ENCODE assay signal across 9 cellular contexts in the genomic region with DNA sequence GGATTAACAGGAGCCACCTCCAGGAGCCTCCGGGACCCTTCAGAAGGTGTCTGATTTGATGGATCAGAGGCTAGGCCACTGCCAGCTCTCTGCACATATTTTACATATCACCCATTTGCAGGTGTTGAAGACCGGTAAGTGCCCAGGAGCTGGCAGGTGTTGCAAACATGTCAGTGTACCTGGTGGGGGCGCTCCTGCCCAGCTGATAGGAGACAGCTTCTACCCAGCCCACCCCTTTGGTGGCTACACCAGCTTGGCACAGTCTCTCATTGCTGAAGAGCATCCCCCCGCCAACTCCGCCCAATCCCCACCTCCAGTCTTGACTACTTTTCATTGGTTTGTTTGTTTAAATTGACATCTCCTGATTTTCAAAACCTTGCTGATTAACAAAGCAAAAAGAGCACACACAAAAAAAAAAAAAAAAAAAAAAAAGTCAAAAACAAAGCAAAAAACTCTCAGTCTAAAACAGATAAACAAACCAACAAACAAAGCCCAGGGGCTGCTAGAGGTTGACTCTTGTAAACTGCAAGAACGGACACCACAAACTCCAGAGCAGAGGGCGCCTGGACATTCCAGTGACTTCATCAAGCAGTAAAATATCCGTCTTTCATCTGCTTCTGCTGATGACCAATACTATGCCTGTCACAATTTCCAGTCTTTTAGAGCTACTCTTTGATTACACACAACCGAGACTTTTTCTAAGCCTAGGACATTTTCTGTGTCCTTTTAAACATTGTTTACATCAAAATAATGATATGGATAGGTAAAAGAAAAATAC.
A peak's percentile ranks its signal among the peaks of the same experiment; 100 is the strongest.
DNase-seq lines count a peak whose midpoint lies in the region; ATAC-seq and TF ChIP-seq lines count a peak whose summit lies in the region.
"Had no signal": no experiment of that assay in that cellular context is flagged by ENCODE, and none has a peak within 500 bp of the region (broad histone marks: within the 10 kb centered on the region; RNA-seq: fewer than 3 reads in every experiment).

No MANE protein-coding gene starts in this region.

- H3K36me3 Mint-ChIP-seq in GM23338 (ENCODE audit: low read depth) = no peaks in the 10 kb centered on the region
- H3K36me3 Mint-ChIP-seq in activated T-helper 17 cell treated with anti-CD3 and anti-CD28 coated beads, Interleukin-2, amount 50 U/mL, for 72 hours (ENCODE audit: low read depth) = no peaks in the 10 kb centered on the region
- H3K36me3 Mint-ChIP-seq: natural killer cell treated with Interleukin-12 subunit alpha and Interleukin-12 subunit beta and Interleukin-15 and Interleukin-18, amount 100 ng/mL, for 72 hours had no signal

- H3K9me3 ChIP-seq in SK-N-SH = no peaks in the 10 kb centered on the region

- H3K4me1 Mint-ChIP-seq in GM23338 = peaks cover 7% of the 10 kb centered on the region
- H3K4me1 Mint-ChIP-seq in activated T-helper 17 cell treated with anti-CD3 and anti-CD28 coated beads, Interleukin-2, amount 50 U/mL, for 72 hours = no peaks in the 10 kb centered on the region

- H3K27ac Mint-ChIP-seq in GM23338 = no peak overlapping the region
- no peak overlapping the region for H3K27ac Mint-ChIP-seq in activated T-helper 17 cell treated with anti-CD3 and anti-CD28 coated beads, Interleukin-2, amount 50 U/mL, for 72 hours
- H3K27ac Mint-ChIP-seq: natural killer cell treated with Interleukin-12 subunit alpha and Interleukin-12 subunit beta and Interleukin-15 and Interleukin-18, amount 100 ng/mL, for 72 hours had no signal

- no peak overlapping the region for H3K9ac ChIP-seq in SK-N-SH

- WGBS in SK-N-SH (ENCODE audit: low lambda C conversion rate) = 46% methylated on average over 9 of the region's 9 CpGs

- POLR2A ChIA-PET in SK-N-SH (lab: Yijun Ruan, JAX) = interaction anchor here (0.6 kb wide), 1 partner anchor 1943 kb away, joined by 3 read pairs; no protein-coding TSS in a partner anchor

- no peaks in the 10 kb centered on the region for H3K9me2 ChIP-seq in GM23338 (ENCODE audit: insufficient read depth)
- H3K9me2 ChIP-seq in SK-N-SH = no peaks in the 10 kb centered on the region

- CTCF ChIA-PET in SK-N-SH (lab: Yijun Ruan, JAX) = interaction anchor here (0.8 to 2.1 kb wide), 11 partner anchors 8 to 1723 kb away, joined by 3 to 10 read pairs (median 3); no protein-coding TSS in a partner anchor

- TF ChIP-seq CTCF in C4-2B (conservative IDR thresholded peaks at IDR 0.05) (peak; percentile 62), GM23338 (conservative IDR thresholded peaks at IDR 0.05; ENCODE audit: low read depth in 2 of 2) (peak; percentile 66 to 92), SK-N-SH (IDR thresholded peaks at IDR 0.05) (peak; percentile 57)

- H3K79me2 ChIP-seq in GM23338 (replicated peaks; ENCODE audit: insufficient read depth) (no peaks in the 10 kb centered on the region), SK-N-SH (ENCODE audit: insufficient read depth) (no peaks in the 10 kb centered on the region)

- H3K9me3 Mint-ChIP-seq in GM23338 = no peaks in the 10 kb centered on the region
- peaks cover 9% of the 10 kb centered on the region for H3K9me3 Mint-ChIP-seq in activated T-helper 17 cell treated with anti-CD3 and anti-CD28 coated beads, Interleukin-2, amount 50 U/mL, for 72 hours

- H3K27ac ChIP-seq in C4-2B (no peak overlapping the region), GM23338 (ENCODE audit: low read depth) (no peak overlapping the region), SK-N-SH (ENCODE audit: low read depth in 2 of 2, low read length in 1 of 2) (no peak overlapping the region)

- peak; percentile 88 for DNase-seq in GM23338 (ENCODE audit: low spot score)
- peak; percentile 32 for DNase-seq in SK-N-SH
- DNase-seq in iPS-NIHi11 (ENCODE audit: low spot score) = peak; percentile 69
- no peak for DNase-seq in NCI-H774 (lab: John Stamatoyannopoulos, UW)

- no peaks in the 10 kb centered on the region for H3K27me3 Mint-ChIP-seq in GM23338 (ENCODE audit: insufficient read depth, low read depth, poor library complexity)
- H3K27me3 Mint-ChIP-seq in activated T-helper 17 cell treated with anti-CD3 and anti-CD28 coated beads, Interleukin-2, amount 50 U/mL, for 72 hours = no peaks in the 10 kb centered on the region
- H3K27me3 Mint-ChIP-seq: natural killer cell treated with Interleukin-12 subunit alpha and Interleukin-12 subunit beta and Interleukin-15 and Interleukin-18, amount 100 ng/mL, for 72 hours had no signal

- no peaks in the 10 kb centered on the region for H3F3A ChIP-seq in GM23338 (replicated peaks; ENCODE audit: low read depth)
- H3F3A ChIP-seq in SK-N-SH (replicated peaks; ENCODE audit: insufficient read depth) = no peaks in the 10 kb centered on the region

- H3K4me3 ChIP-seq in GM23338 (no peak overlapping the region), SK-N-SH (ENCODE audit: low read depth in 2 of 2, low read length in 1 of 2) (peak overlapping the region in 1 of 2 experiments; percentile 12; a peak in 1 of 4 replicates)

- H4K20me1 ChIP-seq in GM23338 (replicated peaks; ENCODE audit: insufficient read depth) (no peaks in the 10 kb centered on the region), SK-N-SH (ENCODE audit: insufficient read depth) (no peaks in the 10 kb centered on the region)

- no peak overlapping the region for H2AFZ ChIP-seq in GM23338
- no peak overlapping the region for H2AFZ ChIP-seq in SK-N-SH (ENCODE audit: low read depth)

- H3K4me1 ChIP-seq in GM23338 (ENCODE audit: insufficient read depth) (no peaks in the 10 kb centered on the region; the same call in 1 of the 2 replicates), SK-N-SH (ENCODE audit: control insufficient read depth in 1 of 2, insufficient read depth in 2 of 2, low read depth in 1 of 2, low read length in 1 of 2) (no peaks in the 10 kb centered on the region; a peak in 1 of 4 replicates)

- TF ChIP-seq EP300 in SK-N-SH (IDR thresholded peaks at IDR 0.05; ENCODE audit: borderline replicate concordance in 1 of 2, low read depth in 1 of 2, low read length in 1 of 2) = no peak

- ATAC-seq in GM23338 = peak; percentile 99
- no peak for ATAC-seq in activated T-helper 17 cell treated with anti-CD3 and anti-CD28 coated beads, Interleukin-2, amount 50 U/mL, for 72 hours (replicated peaks)
- ATAC-seq in GM21825 (IDR thresholded peaks at IDR 0.05; ENCODE audit: unreplicated experiment) = no peak
- no peak for ATAC-seq in HG03045 (IDR thresholded peaks at IDR 0.05; ENCODE audit: unreplicated experiment)
- ATAC-seq: natural killer cell treated with Interleukin-12 subunit alpha and Interleukin-12 subunit beta and Interleukin-15 and Interleukin-18, amount 100 ng/mL, for 72 hours had no signal

- H3K4me3 Mint-ChIP-seq in GM23338 = no peak overlapping the region
- H3K4me3 Mint-ChIP-seq in activated T-helper 17 cell treated with anti-CD3 and anti-CD28 coated beads, Interleukin-2, amount 50 U/mL, for 72 hours = no peak overlapping the region
- H3K4me3 Mint-ChIP-seq: natural killer cell treated with Interleukin-12 subunit alpha and Interleukin-12 subunit beta and Interleukin-15 and Interleukin-18, amount 100 ng/mL, for 72 hours had no signal

- TF ChIP-seq RAD21 in SK-N-SH (IDR thresholded peaks at IDR 0.05; ENCODE audit: low read length) = peak; percentile 78

- H3K4me2 ChIP-seq in GM23338 = no peak overlapping the region
- H3K4me2 ChIP-seq in SK-N-SH = no peak overlapping the region

- H3K27me3 ChIP-seq in GM23338 (ENCODE audit: insufficient read depth) = no peaks in the 10 kb centered on the region
- no peaks in the 10 kb centered on the region for H3K27me3 ChIP-seq in SK-N-SH (ENCODE audit: insufficient read depth)

- H3K36me3 ChIP-seq in GM23338 (ENCODE audit: insufficient read depth) (no peaks in the 10 kb centered on the region), SK-N-SH (replicated peaks in 1 of 2; ENCODE audit: control insufficient read depth in 1 of 2, insufficient read depth in 2 of 2, low read length in 1 of 2) (peaks cover 0 to 4% of the 10 kb centered on the region in 2 experiments)

TF ChIP-seq in GM23338, 12 proteins besides CTCF, POLR2A, EP300 and RAD21 (continues in another document):
- no peak for TF ChIP-seq CREB1 (CRISPR knock-in tag; IDR thresholded peaks at IDR 0.05; ENCODE audit: low read depth)
- TF ChIP-seq NANOG (IDR thresholded peaks at IDR 0.05; ENCODE audit: borderline replicate concordance) = no peak
- TF ChIP-seq STAT1 (IDR thresholded peaks at IDR 0.05; ENCODE audit: unreplicated experiment) = no peak
- no peak for TF ChIP-seq EZH2 (IDR thresholded peaks at IDR 0.05; ENCODE audit: low read depth, unreplicated experiment)
- TF ChIP-seq ZNF114 (CRISPR knock-in tag; IDR thresholded peaks at IDR 0.05) = no peak

TF ChIP-seq in SK-N-SH, 30 proteins besides CTCF, POLR2A, EP300 and RAD21:
- TF ChIP-seq SIN3A (IDR thresholded peaks at IDR 0.05; ENCODE audit: borderline replicate concordance, low read depth, low read length) (no peak), SMC3 (IDR thresholded peaks at IDR 0.05; ENCODE audit: low read depth, low read length) (peak; percentile 52; the same call in 1 of the 2 replicates)
